In the genomic region with DNA sequence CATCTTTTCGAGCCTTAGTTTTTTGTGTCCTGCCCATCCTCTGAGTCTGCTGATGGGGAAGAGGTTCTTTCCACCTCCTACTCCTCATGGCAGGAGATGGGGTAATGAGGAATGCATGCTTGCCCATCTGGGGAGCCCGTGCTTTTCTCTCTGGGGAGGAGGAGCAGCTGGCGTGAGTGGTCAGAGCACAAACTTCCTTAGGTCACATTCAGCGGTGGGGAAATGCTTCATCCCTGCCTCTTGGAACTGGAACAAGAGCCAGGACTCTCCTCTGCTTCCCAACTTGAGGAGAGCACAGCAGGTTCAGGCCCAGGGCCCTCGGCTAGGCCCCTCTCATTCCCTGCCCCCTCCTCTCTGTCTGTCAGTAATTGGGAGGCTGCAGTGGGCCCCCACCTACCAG, we compare ENCODE assay signal across 27 cellular contexts.
DNase-seq lines count a peak whose midpoint lies in the region; ATAC-seq and TF ChIP-seq lines count a peak whose summit lies in the region.
"Had no signal": no experiment of that assay in that cellular context is flagged by ENCODE, and none has a peak within 500 bp of the region (broad histone marks: within the 10 kb centered on the region; RNA-seq: fewer than 3 reads in every experiment).

No MANE protein-coding gene starts in this region.

- H3K27ac ChIP-seq in GM23338 (ENCODE audit: low read depth) = no peak overlapping the region
- H3K27ac ChIP-seq: cardiac muscle cell, heart left ventricle, neutrophil, Peyer's patch, prostate gland, SJCRH30, testis had no signal

- H3K4me1 Mint-ChIP-seq in GM23338 (peaks cover 7% of the 10 kb centered on the region; the same call in 2 of the 3 replicates), WTC11 (peaks cover 17% of the 10 kb centered on the region)

- H3K4me1 ChIP-seq in GM23338 (ENCODE audit: insufficient read depth) = no peaks in the 10 kb centered on the region
- H3K4me1 ChIP-seq: Peyer's patch, prostate gland, SJCRH30, testis had no signal

- POLR2A ChIA-PET in WTC11 (lab: Charles Lee) = no interaction called here

- H2AFZ ChIP-seq in GM23338 = no peak overlapping the region

- no peak overlapping the region for H3K4me2 ChIP-seq in GM23338

- no peaks in the 10 kb centered on the region for H3K27me3 ChIP-seq in GM23338 (ENCODE audit: insufficient read depth)
- H3K27me3 ChIP-seq: cardiac muscle cell, heart left ventricle, neutrophil, Peyer's patch, SJCRH30, testis had no signal

- TF ChIP-seq CTCF in GM23338 (conservative IDR thresholded peaks at IDR 0.05; ENCODE audit: low read depth in 2 of 2) (no peak), WTC11 (IDR thresholded peaks at IDR 0.05) (no peak), fibroblast of the aortic adventitia (IDR thresholded peaks at IDR 0.05; ENCODE audit: insufficient read depth, low read length) (no peak)

- H3K4me3 Mint-ChIP-seq in GM23338 (no peak overlapping the region), WTC11 (no peak overlapping the region)
- H3K4me3 Mint-ChIP-seq: effector memory CD8-positive, alpha-beta T cell had no signal

- DNase-seq in GM23338 (ENCODE audit: low spot score) = no peak
- DNase-seq in WTC11 (ENCODE audit: low spot score) = no peak
- DNase-seq in fibroblast of the aortic adventitia (ENCODE audit: low read depth) = peak; percentile 37
- peak; percentile 69 for DNase-seq in myocyte (ENCODE audit: low read depth)
- DNase-seq in COLO829 (ENCODE audit: low spot score) = no peak
- no peak for DNase-seq in T-helper 2 cell
- DNase-seq: activated CD4-positive, alpha-beta T cell treated with anti-CD3 and anti-CD28 coated beads, Interleukin-2, amount 50 U/mL, for 48 hours; activated naive CD4-positive, alpha-beta T cell treated with anti-CD3 and anti-CD28 coated beads, Interleukin-2, amount 50 U/mL, for 16 hours; aorta; cortex of kidney; effector memory CD8-positive, alpha-beta T cell; EL; mesendoderm; NCI-H1105 treated with DMSO at 0.1 percent for 48 hours; NCI-H1930; Peyer's patch; stimulated activated naive CD8-positive, alpha-beta T cell treated with anti-CD3 and anti-CD28 coated beads, Interleukin-15, Interleukin-2, amounts not matched to agents 100 U/mL and 50 U/mL, for 24 hours; T-helper 1 cell; testis had no signal

- H3K4me3 ChIP-seq in GM23338 (no peak overlapping the region), fibroblast of the aortic adventitia (ENCODE audit: low read depth, low read length) (no peak overlapping the region)
- H3K4me3 ChIP-seq: cardiac muscle cell, heart left ventricle, Peyer's patch, prostate gland, SJCRH30, testis had no signal

- no peaks in the 10 kb centered on the region for H3K9me2 ChIP-seq in GM23338 (ENCODE audit: insufficient read depth)

- H3K36me3 Mint-ChIP-seq in GM23338 (ENCODE audit: low read depth) (peaks cover 31% of the 10 kb centered on the region), WTC11 (peaks cover 32% of the 10 kb centered on the region)

- no peaks in the 10 kb centered on the region for H3K9me3 Mint-ChIP-seq in GM23338
- H3K9me3 Mint-ChIP-seq in WTC11 = no peaks in the 10 kb centered on the region
- H3K9me3 Mint-ChIP-seq: effector memory CD8-positive, alpha-beta T cell had no signal

- H3K79me2 ChIP-seq in GM23338 (replicated peaks; ENCODE audit: insufficient read depth) = no peaks in the 10 kb centered on the region

- peaks cover 31% of the 10 kb centered on the region; the same call in 1 of the 2 replicates for H3K36me3 ChIP-seq in GM23338 (ENCODE audit: insufficient read depth)
- H3K36me3 ChIP-seq: cardiac muscle cell, heart left ventricle, neutrophil, Peyer's patch, prostate gland, SJCRH30 had no signal

- H3K27ac Mint-ChIP-seq in GM23338 (no peak overlapping the region), WTC11 (no peak overlapping the region)
- H3K27ac Mint-ChIP-seq: effector memory CD8-positive, alpha-beta T cell had no signal

- peaks cover 6% of the 10 kb centered on the region for H3K27me3 Mint-ChIP-seq in GM23338 (ENCODE audit: insufficient read depth, low read depth, poor library complexity)
- H3K27me3 Mint-ChIP-seq in WTC11 (ENCODE audit: low read depth) = no peaks in the 10 kb centered on the region
- H3K27me3 Mint-ChIP-seq: effector memory CD8-positive, alpha-beta T cell had no signal

- CTCF ChIA-PET in WTC11 (lab: Charles Lee) = no interaction called here

- 0 out of 2 replicates have a peak, but pooled peaks cover 3% of the 10 kb centered on the region for H4K20me1 ChIP-seq in GM23338 (replicated peaks; ENCODE audit: insufficient read depth)

- no peaks in the 10 kb centered on the region for H3F3A ChIP-seq in GM23338 (replicated peaks; ENCODE audit: low read depth)

- ATAC-seq in GM23338 = peak; percentile 36; the same call in 2 of the 3 replicates
- peak; percentile 28; the same call in 1 of the 2 replicates for ATAC-seq in WTC11
- no peak for ATAC-seq in GM21786 (IDR thresholded peaks at IDR 0.05; ENCODE audit: unreplicated experiment)
- ATAC-seq: activated CD4-positive, CD25-positive, alpha-beta regulatory T cell treated with anti-CD3 and anti-CD28 coated beads, Interleukin-2, amount 50 U/mL, for 24 hours; effector memory CD8-positive, alpha-beta T cell; esophagus mucosa; stimulated activated naive CD8-positive, alpha-beta T cell treated with anti-CD3 and anti-CD28 coated beads, Interleukin-15, Interleukin-2, amounts not matched to agents 100 U/mL and 50 U/mL, for 24 hours had no signal

TF ChIP-seq in GM23338, 12 proteins besides CTCF, POLR2A, EP300 and RAD21 (continues in another document):
- TF ChIP-seq NANOG (IDR thresholded peaks at IDR 0.05; ENCODE audit: borderline replicate concordance) (no peak), ETS1 (IDR thresholded peaks at IDR 0.05) (no peak)

TF ChIP-seq in WTC11, 78 proteins besides CTCF, POLR2A, EP300 and RAD21:
- no peak for TF ChIP-seq NFYB (CRISPR knock-in tag; conservative IDR thresholded peaks at IDR 0.05; ENCODE audit: low read depth)
- no peak for TF ChIP-seq USF1 (CRISPR knock-in tag; IDR thresholded peaks at IDR 0.05)

Comparison
In these comparisons a context has a peak if more than half of its experiments do, and no peak if none do; other contexts are left out.
1. DNase-seq: peak in fibroblast of the aortic adventitia (single experiment) and myocyte (single experiment); none in GM23338 (single experiment), WTC11 (single experiment), COLO829 (single experiment) and T-helper 2 cell (0 of 5).